12 cellular contexts compared by ENCODE assay signal in the genomic region with DNA sequence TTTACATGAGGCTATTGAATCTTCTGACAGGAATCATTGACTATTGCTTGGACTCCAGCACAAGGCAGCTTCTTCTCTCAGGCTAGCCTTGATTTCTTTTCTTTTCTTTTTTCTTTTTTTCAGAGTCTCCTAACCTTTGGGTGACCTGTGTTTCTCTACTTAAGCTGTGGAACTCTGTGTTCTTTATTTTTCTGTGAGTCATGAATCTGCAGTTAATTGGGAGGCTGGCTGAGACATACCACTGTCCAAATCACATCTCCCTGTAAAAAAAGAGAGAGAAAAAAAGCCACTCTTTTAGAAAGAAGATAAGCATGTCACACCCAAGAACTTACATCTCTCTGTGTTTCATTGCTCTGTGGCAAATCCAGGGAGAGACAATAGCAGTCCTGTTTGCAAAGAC.
DNase-seq lines count a peak whose midpoint lies in the region; ATAC-seq and TF ChIP-seq lines count a peak whose summit lies in the region.
"Had no signal": no experiment of that assay in that cellular context is flagged by ENCODE, and none has a peak within 500 bp of the region (broad histone marks: within the 10 kb centered on the region; RNA-seq: fewer than 3 reads in every experiment).

No MANE protein-coding gene starts in this region.

- peak; percentile 92 for ATAC-seq in left ventricle myocardium superior
- no peak for ATAC-seq in GM18861 (IDR thresholded peaks at IDR 0.05; ENCODE audit: unreplicated experiment)
- no peak for ATAC-seq in HG02610 (IDR thresholded peaks at IDR 0.05; ENCODE audit: unreplicated experiment)
- ATAC-seq: HepG2 had no signal

- TF ChIP-seq CTCF in suprapubic skin (IDR thresholded peaks at IDR 0.05) = no peak

- no peaks in the 10 kb centered on the region for H3K27me3 ChIP-seq in ACC112 (ENCODE audit: insufficient read depth, low read length)
- H3K27me3 ChIP-seq in GM23248 (replicated peaks; ENCODE audit: insufficient read depth) = no peaks in the 10 kb centered on the region
- no peaks in the 10 kb centered on the region for H3K27me3 ChIP-seq in suprapubic skin

- H3K79me2 ChIP-seq in ACC112 (ENCODE audit: control insufficient read depth, insufficient read depth, low read length, unreplicated experiment) (no peaks in the 10 kb centered on the region), GM23248 (ENCODE audit: insufficient read depth) (no peaks in the 10 kb centered on the region)

- H2AFZ ChIP-seq in ACC112 (ENCODE audit: low read length, unreplicated experiment) (no peak overlapping the region), GM23248 (no peak overlapping the region)

- intact Hi-C loops in left ventricle myocardium superior (cut with micrococcal nuclease) = no loop called here

- H3K9ac ChIP-seq in GM23248 = no peak overlapping the region

- H3K36me3 ChIP-seq in ACC112 (ENCODE audit: insufficient read depth, low read length) (no peaks in the 10 kb centered on the region), GM23248 (ENCODE audit: low read depth) (no peaks in the 10 kb centered on the region), suprapubic skin (no peaks in the 10 kb centered on the region)

- no peaks in the 10 kb centered on the region for H3K9me3 ChIP-seq in GM23248 (ENCODE audit: low read depth)
- H3K9me3 ChIP-seq in suprapubic skin = no peaks in the 10 kb centered on the region
- H3K9me3 ChIP-seq: Caco-2 had no signal

- no peaks in the 10 kb centered on the region for H4K20me1 ChIP-seq in GM23248 (ENCODE audit: insufficient read depth)

- no peaks in the 10 kb centered on the region for H3F3A ChIP-seq in GM23248 (ENCODE audit: insufficient read depth)

- H3K4me1 ChIP-seq in ACC112 (ENCODE audit: control insufficient read depth, insufficient read depth, low read length, unreplicated experiment) (no peaks in the 10 kb centered on the region), GM23248 (ENCODE audit: insufficient read depth) (no peaks in the 10 kb centered on the region), suprapubic skin (peaks cover 2% of the 10 kb centered on the region)
- H3K4me1 ChIP-seq: Caco-2 had no signal

- H3K27ac ChIP-seq in ACC112 (ENCODE audit: low read depth, low read length) (peak overlapping the region; percentile 37; the same call in 1 of the 2 replicates), GM23248 (no peak overlapping the region), suprapubic skin (peak overlapping the region; percentile 64)
- H3K27ac ChIP-seq: C4-2B had no signal

- TF ChIP-seq EP300 in suprapubic skin (IDR thresholded peaks at IDR 0.05) = no peak

- DNase-seq in GM23248 = peak; percentile 10
- DNase-seq in left ventricle myocardium superior = no peak
- DNase-seq in suprapubic skin (ENCODE audit: low spot score in 2 of 2) = no peak
- DNase-seq: AML-193; Caco-2; CD4-positive, alpha-beta T cell; H9 had no signal

- no peak overlapping the region for H3K4me3 ChIP-seq in ACC112 (ENCODE audit: low read depth, low read length)
- no peak overlapping the region for H3K4me3 ChIP-seq in GM23248
- H3K4me3 ChIP-seq in suprapubic skin = no peak overlapping the region

- no peaks in the 10 kb centered on the region for H3K9me2 ChIP-seq in GM23248 (ENCODE audit: insufficient read depth)

- TF ChIP-seq POLR2A in suprapubic skin (IDR thresholded peaks at IDR 0.05) = no peak

- no peak overlapping the region for H3K4me2 ChIP-seq in GM23248 (ENCODE audit: unreplicated experiment)

- in situ Hi-C loops in GM23248 (cut with MboI) = no loop called here
